ENCODE assay signal across 31 cellular contexts in the genomic region with DNA sequence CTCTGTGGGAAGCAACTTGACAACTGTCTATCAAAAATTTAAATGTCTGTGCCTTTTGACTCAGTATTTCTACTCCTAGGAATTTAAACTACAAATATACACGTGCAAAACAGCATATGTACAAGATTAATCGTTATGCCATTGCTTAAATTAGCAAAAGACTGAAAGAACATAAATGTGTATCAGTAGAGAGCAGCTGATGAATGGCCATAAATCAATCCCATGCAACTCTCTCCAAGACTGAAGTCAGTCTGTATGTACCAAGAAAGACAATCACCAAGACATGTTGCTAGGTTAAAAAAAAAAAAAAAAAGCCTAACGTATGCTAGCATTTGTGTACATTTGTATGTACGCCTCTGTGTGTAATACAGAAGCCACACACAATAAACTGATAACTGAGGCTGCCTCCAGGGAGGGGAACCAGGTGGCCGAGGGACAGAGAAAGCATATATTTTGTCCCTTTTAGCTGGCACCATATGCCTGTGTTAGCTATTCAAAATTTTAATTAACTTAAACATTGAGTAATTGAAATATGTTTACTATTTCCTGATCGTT.
A peak's percentile ranks its signal among the peaks of the same experiment; 100 is the strongest.
DNase-seq lines count a peak whose midpoint lies in the region; ATAC-seq and TF ChIP-seq lines count a peak whose summit lies in the region.
"Had no signal": no experiment of that assay in that cellular context is flagged by ENCODE, and none has a peak within 500 bp of the region (broad histone marks: within the 10 kb centered on the region; RNA-seq: fewer than 3 reads in every experiment).

No MANE protein-coding gene starts in this region.

- H3F3A ChIP-seq in DOHH2 (ENCODE audit: control insufficient read depth, insufficient read depth), result peaks cover 26% of the 10 kb centered on the region

- peaks cover 67% of the 10 kb centered on the region for H3K79me2 ChIP-seq in DOHH2 (ENCODE audit: control insufficient read depth, low read length)

- no peak for ATAC-seq in T-cell (replicated peaks in 1 of 4)
- peak; percentile 67 for ATAC-seq in mucosa of descending colon
- ATAC-seq: activated naive CD4-positive, alpha-beta T cell treated with anti-CD3 and anti-CD28 coated beads, Interleukin-2, amount 50 U/mL, for 72 hours; heart left ventricle; Panc1; pancreas had no signal

- intact Hi-C loops in activated CD4-positive, alpha-beta memory T cell treated with anti-CD3 and anti-CD28 coated beads for 36 hours (cut with micrococcal nuclease), result no loop called here
- intact Hi-C loops in mucosa of descending colon (cut with DNase I, micrococcal nuclease), result no loop called here

- POLR2A ChIA-PET in activated CD4-positive, alpha-beta memory T cell treated with anti-CD3 and anti-CD28 coated beads for 36 hours (lab: Charles Lee), result no interaction called here
- POLR2A ChIA-PET in activated CD4-positive, alpha-beta memory T cell treated with anti-CD3 and anti-CD28 coated beads, Interleukin-2, amount 10 ng/mL, durations not matched to agents 7 days and 5 days (lab: Charles Lee), result no interaction called here
- POLR2A ChIA-PET in T-cell (lab: Charles Lee), result interaction anchor here (0.6 to 0.9 kb wide), 10 partner anchors 13 to 1638 kb away, joined by 3 to 13 read pairs (median 8); no protein-coding TSS in a partner anchor

- peak overlapping the region; percentile 58 for H3K4me2 ChIP-seq in DOHH2 (ENCODE audit: low read length)
- H3K4me2 ChIP-seq: KMS-11 had no signal

- H4K20me1 ChIP-seq in DOHH2 (ENCODE audit: control insufficient read depth, insufficient read depth, low read depth, low read length), result no peaks in the 10 kb centered on the region

- no peaks in the 10 kb centered on the region for H3K9me3 Mint-ChIP-seq in activated CD4-positive, alpha-beta memory T cell treated with anti-CD3 and anti-CD28 coated beads for 36 hours
- no peaks in the 10 kb centered on the region for H3K9me3 Mint-ChIP-seq in activated CD4-positive, alpha-beta memory T cell treated with anti-CD3 and anti-CD28 coated beads, Interleukin-2, amount 10 ng/mL, durations not matched to agents 7 days and 5 days
- H3K9me3 Mint-ChIP-seq in T-cell, result no peaks in the 10 kb centered on the region
- H3K9me3 Mint-ChIP-seq: activated naive CD4-positive, alpha-beta T cell treated with anti-CD3 and anti-CD28 coated beads, Interleukin-2, amount 50 U/mL, for 72 hours; type B pancreatic cell had no signal

- peaks cover 81% of the 10 kb centered on the region for H3K4me1 Mint-ChIP-seq in activated CD4-positive, alpha-beta memory T cell treated with anti-CD3 and anti-CD28 coated beads for 36 hours (ENCODE audit: low read depth)
- H3K4me1 Mint-ChIP-seq in activated CD4-positive, alpha-beta memory T cell treated with anti-CD3 and anti-CD28 coated beads, Interleukin-2, amount 10 ng/mL, durations not matched to agents 7 days and 5 days, result peaks cover 78% of the 10 kb centered on the region
- peaks cover 69 to 87% (median 80%) of the 10 kb centered on the region in 3 donors for H3K4me1 Mint-ChIP-seq in T-cell

- H3K9me3 ChIP-seq in DOHH2 (ENCODE audit: control insufficient read depth, insufficient read depth, low read length), result no peaks in the 10 kb centered on the region
- no peaks in the 10 kb centered on the region for H3K9me3 ChIP-seq in mucosa of descending colon
- H3K9me3 ChIP-seq: ascending aorta, pancreas had no signal

- DNase-seq in activated CD4-positive, alpha-beta memory T cell treated with anti-CD3 and anti-CD28 coated beads for 36 hours, result no peak
- no peak for DNase-seq in activated CD4-positive, alpha-beta memory T cell treated with anti-CD3 and anti-CD28 coated beads, Interleukin-2, amount 10 ng/mL, durations not matched to agents 7 days and 5 days
- DNase-seq in T-cell (no peak), mucosa of descending colon (no peak), T-helper 1 cell (no peak), activated gamma-delta T cell treated with Interleukin-2 at 50 U/mL for 16 hours (no peak), middle frontal gyrus (ENCODE audit: extremely low spot score, low spot score) (no peak)
- DNase-seq: activated CD4-positive, CD25-positive, alpha-beta regulatory T cell; activated T-cell treated with anti-CD3 and anti-CD28 coated beads, Interleukin-2, amount 50 U/mL, for 1 hour; COR-L47; cortex of kidney; DMS79 treated with DMSO at 0.1 percent for 48 hours; HCEC 1CT; heart left ventricle; kidney; NCI-H1694 treated with DMSO at 0.1 percent for 48 hours; NCI-H524; nephron progenitor cell; pancreas; retina; SHP77 treated with DMSO at 0.1 percent for 48 hours; small intestine; stimulated activated CD8-positive, alpha-beta memory T cell treated with anti-CD3 and anti-CD28 coated beads, Interleukin-4, amount 100 ng/mL, for 48 hours; SW 1271 had no signal

- H3K27ac Mint-ChIP-seq in activated CD4-positive, alpha-beta memory T cell treated with anti-CD3 and anti-CD28 coated beads for 36 hours, result peak overlapping the region; percentile 57
- no peak overlapping the region for H3K27ac Mint-ChIP-seq in activated CD4-positive, alpha-beta memory T cell treated with anti-CD3 and anti-CD28 coated beads, Interleukin-2, amount 10 ng/mL, durations not matched to agents 7 days and 5 days
- H3K27ac Mint-ChIP-seq in T-cell, result peak overlapping the region; percentile 34 to 66
- H3K27ac Mint-ChIP-seq: nephron progenitor cell, type B pancreatic cell had no signal

- H3K36me3 ChIP-seq in DOHH2 (ENCODE audit: control insufficient read depth, low read length) (peaks cover 7% of the 10 kb centered on the region), mucosa of descending colon (ENCODE audit: low read depth) (no peaks in the 10 kb centered on the region)
- H3K36me3 ChIP-seq: ascending aorta, cardiac muscle cell, heart left ventricle, pancreas had no signal

- no peaks in the 10 kb centered on the region for H3K27me3 ChIP-seq in DOHH2 (ENCODE audit: control insufficient read depth, low read length)
- H3K27me3 ChIP-seq: ascending aorta, cardiac muscle cell, heart left ventricle, pancreas had no signal

- CTCF ChIA-PET in activated CD4-positive, alpha-beta memory T cell treated with anti-CD3 and anti-CD28 coated beads for 36 hours (lab: Charles Lee), result interaction anchor here (1.2 kb wide), 1 partner anchor 10 kb away, joined by 3 read pairs; no protein-coding TSS in a partner anchor
- CTCF ChIA-PET in activated CD4-positive, alpha-beta memory T cell treated with anti-CD3 and anti-CD28 coated beads, Interleukin-2, amount 10 ng/mL, durations not matched to agents 7 days and 5 days (lab: Charles Lee), result no interaction called here
- CTCF ChIA-PET in T-cell (lab: Charles Lee), result interaction anchor here in 1 of 2 donors (0.6 to 1.0 kb wide), 7 partner anchors 10 to 454 kb away, joined by 3 to 6 read pairs (median 3); no protein-coding TSS in a partner anchor

- no peaks in the 10 kb centered on the region for H3K9me2 ChIP-seq in DOHH2 (replicated peaks; ENCODE audit: control insufficient read depth, low read length)

- peak overlapping the region; percentile 91 for H3K27ac ChIP-seq in DOHH2 (ENCODE audit: low read depth, low read length)
- H3K27ac ChIP-seq: ascending aorta, cardiac muscle cell, KMS-11, pancreas had no signal

- peaks cover 4% of the 10 kb centered on the region for H3K36me3 Mint-ChIP-seq in activated CD4-positive, alpha-beta memory T cell treated with anti-CD3 and anti-CD28 coated beads for 36 hours
- peaks cover 38% of the 10 kb centered on the region for H3K36me3 Mint-ChIP-seq in activated CD4-positive, alpha-beta memory T cell treated with anti-CD3 and anti-CD28 coated beads, Interleukin-2, amount 10 ng/mL, durations not matched to agents 7 days and 5 days (ENCODE audit: low read depth)
- peaks cover 22% of the 10 kb centered on the region for H3K36me3 Mint-ChIP-seq in T-cell
- H3K36me3 Mint-ChIP-seq: type B pancreatic cell had no signal

- no peak overlapping the region for H3K4me3 Mint-ChIP-seq in activated CD4-positive, alpha-beta memory T cell treated with anti-CD3 and anti-CD28 coated beads for 36 hours
- H3K4me3 Mint-ChIP-seq in activated CD4-positive, alpha-beta memory T cell treated with anti-CD3 and anti-CD28 coated beads, Interleukin-2, amount 10 ng/mL, durations not matched to agents 7 days and 5 days, result no peak overlapping the region
- H3K4me3 Mint-ChIP-seq in T-cell, result no peak overlapping the region
- H3K4me3 Mint-ChIP-seq: nephron progenitor cell, type B pancreatic cell had no signal

- no peak for TF ChIP-seq CTCF in DOHH2 (IDR thresholded peaks at IDR 0.05; ENCODE audit: low read depth, low read length, poor library complexity, severe bottlenecking)
- no peak for TF ChIP-seq CTCF in mucosa of descending colon (IDR thresholded peaks at IDR 0.05)

- H3K27me3 Mint-ChIP-seq in activated CD4-positive, alpha-beta memory T cell treated with anti-CD3 and anti-CD28 coated beads for 36 hours, result no peaks in the 10 kb centered on the region
- no peaks in the 10 kb centered on the region for H3K27me3 Mint-ChIP-seq in activated CD4-positive, alpha-beta memory T cell treated with anti-CD3 and anti-CD28 coated beads, Interleukin-2, amount 10 ng/mL, durations not matched to agents 7 days and 5 days
- H3K27me3 Mint-ChIP-seq in T-cell, result peaks cover 0 to 3% of the 10 kb centered on the region in 2 donors
- H3K27me3 Mint-ChIP-seq: type B pancreatic cell had no signal

- H3K4me3 ChIP-seq in DOHH2 (ENCODE audit: low read length), result peak overlapping the region; percentile 39
- H3K4me3 ChIP-seq in mucosa of descending colon, result no peak overlapping the region
- H3K4me3 ChIP-seq: ascending aorta, cardiac muscle cell, heart left ventricle, pancreas had no signal

- peaks cover 100% of the 10 kb centered on the region for H3K4me1 ChIP-seq in DOHH2 (ENCODE audit: control insufficient read depth, low read length)
- peaks cover 2% of the 10 kb centered on the region for H3K4me1 ChIP-seq in mucosa of descending colon (ENCODE audit: low read depth)
- H3K4me1 ChIP-seq: ascending aorta, pancreas had no signal

Comparison
In these comparisons a context has a peak if more than half of its experiments do, and no peak if none do; other contexts are left out.
1. POLR2A ChIA-PET loops: an anchor here in T-cell (0.6 to 0.9 kb wide); none called in activated CD4-positive, alpha-beta memory T cell treated with anti-CD3 and anti-CD28 coated beads for 36 hours and activated CD4-positive, alpha-beta memory T cell treated with anti-CD3 and anti-CD28 coated beads, Interleukin-2, amount 10 ng/mL, durations not matched to agents 7 days and 5 days.